ENCODE assay signal across 17 cellular contexts in the genomic region with DNA sequence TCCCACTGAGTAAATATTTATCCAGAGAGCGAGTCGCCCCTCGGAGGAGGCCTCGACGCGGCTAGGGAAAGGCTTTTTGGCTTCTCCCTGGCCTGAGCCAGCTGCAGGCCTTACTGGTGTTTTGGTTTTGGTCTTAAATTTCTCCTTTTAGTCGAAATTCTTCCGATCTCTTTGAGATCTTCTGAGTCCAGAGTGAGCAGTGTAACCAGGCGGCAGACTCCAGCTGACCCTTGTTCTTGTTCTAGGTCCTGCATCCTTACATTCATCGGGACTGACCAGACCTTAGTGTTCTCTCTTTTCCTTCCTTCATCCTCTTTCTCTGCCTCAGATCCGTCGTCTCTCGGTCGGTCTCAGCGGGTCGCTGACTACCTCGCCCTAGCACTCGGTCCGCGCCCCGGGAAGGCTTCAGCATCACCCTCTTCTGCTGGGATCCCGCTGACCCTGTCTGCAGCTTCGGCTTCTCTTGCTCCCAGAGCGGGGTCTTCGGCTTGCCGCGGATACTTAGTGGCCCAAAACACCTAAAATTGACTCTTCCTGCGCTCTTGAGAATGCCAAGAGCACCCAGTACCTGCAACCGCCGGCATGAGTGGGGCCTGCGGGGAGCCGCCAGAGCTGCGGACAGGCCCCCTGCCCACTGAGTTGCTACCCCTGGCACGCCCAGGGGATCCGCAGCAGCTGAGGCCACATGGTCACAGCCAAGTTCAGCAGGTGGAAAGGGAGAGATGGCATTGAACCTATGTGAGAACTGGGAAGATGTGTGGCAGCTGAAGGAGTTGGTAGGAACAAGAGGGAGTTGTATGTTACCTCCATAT. TPM values are rescaled to one million over a fixed set of nuclear protein-coding genes. Genes with fewer than 3 reads are reported as not detected.
A peak's percentile ranks its signal among the peaks of the same experiment; 100 is the strongest.
DNase-seq lines count a peak whose midpoint lies in the region; ATAC-seq and TF ChIP-seq lines count a peak whose summit lies in the region.
"Had no signal": no experiment of that assay in that cellular context is flagged by ENCODE, and none has a peak within 500 bp of the region (broad histone marks: within the 10 kb centered on the region; RNA-seq: fewer than 3 reads in every experiment).

No MANE protein-coding gene starts in this region.

- TF ChIP-seq POLR2A in lower leg skin (IDR thresholded peaks at IDR 0.05): no peak

- H3K36me3 ChIP-seq in endodermal cell (ENCODE audit: control insufficient read depth, insufficient read depth, low read length) (no peaks in the 10 kb centered on the region), osteoblast (ENCODE audit: insufficient read depth, low read length) (no peaks in the 10 kb centered on the region)
- H3K36me3 ChIP-seq: gastrocnemius medialis had no signal

- H3K4me1 ChIP-seq in endodermal cell (ENCODE audit: control insufficient read depth, insufficient read depth, low read length) (peaks cover 14% of the 10 kb centered on the region), osteoblast (ENCODE audit: insufficient read depth, low read length) (peaks cover 12% of the 10 kb centered on the region)

- no peaks in the 10 kb centered on the region for H3K79me2 ChIP-seq in osteoblast (ENCODE audit: insufficient read depth, low read length)

- peak overlapping the region; percentile 51 for H3K27ac Mint-ChIP-seq in activated CD4-positive, alpha-beta T cell treated with anti-CD3 and anti-CD28 coated beads, Interleukin-2, amount 10 ng/mL, durations not matched to agents 24 days and 14 days
- no peak overlapping the region for H3K27ac Mint-ChIP-seq in endodermal cell
- H3K27ac Mint-ChIP-seq: H9 had no signal

- H3K9me3 Mint-ChIP-seq in activated CD4-positive, alpha-beta T cell treated with anti-CD3 and anti-CD28 coated beads, Interleukin-2, amount 10 ng/mL, durations not matched to agents 24 days and 14 days: peaks cover 13% of the 10 kb centered on the region
- H3K9me3 Mint-ChIP-seq in endodermal cell: no peaks in the 10 kb centered on the region

- no peak for ATAC-seq in GM19023 (IDR thresholded peaks at IDR 0.05; ENCODE audit: unreplicated experiment)
- ATAC-seq: gastrocnemius medialis, sciatic nerve had no signal

- no peak for DNase-seq in activated CD4-positive, alpha-beta T cell treated with anti-CD3 and anti-CD28 coated beads, Interleukin-2, amount 10 ng/mL, durations not matched to agents 24 days and 14 days
- DNase-seq in activated CD4-positive, alpha-beta T cell treated with anti-CD3 and anti-CD28 coated beads, Interleukin-2, amount 50 U/mL, for 1 hour: no peak
- peak; percentile 16 for DNase-seq in GM13976 (ENCODE audit: low spot score)
- DNase-seq in endodermal cell: peak; percentile 55
- DNase-seq in osteoblast (ENCODE audit: insufficient read length, low spot score, missing footprints): peak; percentile 66
- DNase-seq in lower leg skin (ENCODE audit: low spot score in 2 of 2): no peak
- DNase-seq in GM03348 (ENCODE audit: low spot score): no peak
- DNase-seq: activated CD8-positive, alpha-beta memory T cell treated with anti-CD3 and anti-CD28 coated beads, Interleukin-2, amount 50 U/mL, for 48 hours; gastrocnemius medialis; stimulated activated CD4-positive, alpha-beta T cell treated with anti-CD3 and anti-CD28 coated beads, Interleukin-1b, Interleukin-23, amount 100 ng/mL, for 48 hours had no signal

- no peak overlapping the region for H3K4me2 ChIP-seq in osteoblast (ENCODE audit: insufficient read depth, low read length)

- H3K27ac ChIP-seq in endodermal cell (ENCODE audit: low read depth, low read length): no peak overlapping the region
- no peak overlapping the region for H3K27ac ChIP-seq in osteoblast (ENCODE audit: low read depth, low read length)
- H3K27ac ChIP-seq: gastrocnemius medialis, VCaP had no signal

- in situ Hi-C loops in GM13976 (cut with MboI; ENCODE audit: low sequenced_read_pairs, unreplicated experiment): loop anchor here (10.0 kb wide), 1 partner anchor 134 kb away; the partner anchor contains the start of gene NKX2-1

- no peak for TF ChIP-seq CTCF in GM13976 (IDR thresholded peaks at IDR 0.05; ENCODE audit: borderline replicate concordance, control extremely low read depth, extremely low read depth, insufficient read depth, missing control alignments)
- no peak for TF ChIP-seq CTCF in endodermal cell (conservative IDR thresholded peaks at IDR 0.05)
- TF ChIP-seq CTCF in osteoblast (IDR thresholded peaks at IDR 0.05; ENCODE audit: extremely low read depth, low read depth, low read length): no peak
- no peak for TF ChIP-seq CTCF in lower leg skin (IDR thresholded peaks at IDR 0.05)

- no peaks in the 10 kb centered on the region for H4K20me1 ChIP-seq in osteoblast (ENCODE audit: insufficient read depth, low read length)

- no peak overlapping the region for H3K4me3 Mint-ChIP-seq in activated CD4-positive, alpha-beta T cell treated with anti-CD3 and anti-CD28 coated beads, Interleukin-2, amount 10 ng/mL, durations not matched to agents 24 days and 14 days
- peak overlapping the region; percentile 6 for H3K4me3 Mint-ChIP-seq in endodermal cell
- H3K4me3 Mint-ChIP-seq: central memory CD8-positive, alpha-beta T cell had no signal

- peaks cover 15% of the 10 kb centered on the region for H3K4me1 Mint-ChIP-seq in activated CD4-positive, alpha-beta T cell treated with anti-CD3 and anti-CD28 coated beads, Interleukin-2, amount 10 ng/mL, durations not matched to agents 24 days and 14 days
- H3K4me1 Mint-ChIP-seq in endodermal cell: peaks cover 38% of the 10 kb centered on the region

- intact Hi-C loops in activated CD4-positive, alpha-beta T cell treated with anti-CD3 and anti-CD28 coated beads, Interleukin-2, amount 10 ng/mL, durations not matched to agents 24 days and 14 days (cut with micrococcal nuclease): loop anchor here (5.0 kb wide), 2 partner anchors 152 to 1553 kb away; no protein-coding TSS in a partner anchor
- intact Hi-C loops in lower leg skin (cut with DNase I; ENCODE audit: low total_unique reads): no loop called here

- H3K27me3 ChIP-seq in endodermal cell (ENCODE audit: control insufficient read depth, insufficient read depth, low read length, poor library complexity, severe bottlenecking): peaks cover 100% of the 10 kb centered on the region
- peaks cover 92% of the 10 kb centered on the region for H3K27me3 ChIP-seq in osteoblast (ENCODE audit: insufficient read depth, low read length)

- 3 to 5% methylated on average over 17 to 35 of the region's 35 CpGs for WGBS in endodermal cell (ENCODE audit: insufficient coverage in 1 of 2, insufficient read length in 1 of 2), 2 experiments
- WGBS in lower leg skin, 2 donors: 49 to 54% methylated on average over 31 to 35 of the region's 35 CpGs

- H3K9me3 ChIP-seq in endodermal cell (ENCODE audit: control insufficient read depth, low read length) (no peaks in the 10 kb centered on the region), osteoblast (ENCODE audit: low read depth, low read length) (no peaks in the 10 kb centered on the region)
- H3K9me3 ChIP-seq: gastrocnemius medialis had no signal

- H3K27me3 Mint-ChIP-seq in activated CD4-positive, alpha-beta T cell treated with anti-CD3 and anti-CD28 coated beads, Interleukin-2, amount 10 ng/mL, durations not matched to agents 24 days and 14 days: peaks cover 95% of the 10 kb centered on the region
- H3K27me3 Mint-ChIP-seq in endodermal cell (ENCODE audit: insufficient read depth): peaks cover 100% of the 10 kb centered on the region

- peaks cover 8% of the 10 kb centered on the region for H3K36me3 Mint-ChIP-seq in activated CD4-positive, alpha-beta T cell treated with anti-CD3 and anti-CD28 coated beads, Interleukin-2, amount 10 ng/mL, durations not matched to agents 24 days and 14 days (ENCODE audit: low read depth)
- no peaks in the 10 kb centered on the region for H3K36me3 Mint-ChIP-seq in endodermal cell (ENCODE audit: low read depth)

- no peak overlapping the region for H2AFZ ChIP-seq in osteoblast (ENCODE audit: low read length)

- H3K4me3 ChIP-seq in endodermal cell (ENCODE audit: low read length) (peak overlapping the region; percentile 55), osteoblast (ENCODE audit: insufficient read depth, low read length) (no peak overlapping the region), lower leg skin (ENCODE audit: low read depth, poor library complexity, severe bottlenecking) (no peak overlapping the region)
- H3K4me3 ChIP-seq: lung had no signal

- H3K9ac ChIP-seq in endodermal cell (ENCODE audit: extremely low read depth, low read length, poor library complexity, severe bottlenecking): no peak overlapping the region

RNA-seq across cellular contexts. Expression of gene PAX9, which starts 2.4 kb away (rescaled TPM):
- total RNA-seq in activated CD4-positive, alpha-beta T cell treated with anti-CD3 and anti-CD28 coated beads, Interleukin-2, amount 10 ng/mL, durations not matched to agents 24 days and 14 days: not detected in 2 replicates
- total RNA-seq in endodermal cell (under 1 TPM; 0.22 to 0.35 TPM), osteoblast (under 0.01 TPM in 1 of 2 replicates, not detected in the other), lower leg skin (1 to 10 TPM in 2 of 4 donors, under 1 TPM in 2; 0.11 to 1.2 (median 0.64) TPM)
- 0.28 TPM for polyA plus RNA-seq in endodermal cell (2013, experiment 1 of 2)
- polyA plus RNA-seq in endodermal cell (2013, experiment 2 of 2): 0.33 TPM
- total RNA-seq: gastrocnemius medialis, H9, RPMI7951 had no signal

Comparison
In these comparisons a context has a peak if more than half of its experiments do, and no peak if none do; other contexts are left out.
1. DNase-seq: peak in GM13976 (single experiment), endodermal cell (single experiment) and osteoblast (single experiment); none in activated CD4-positive, alpha-beta T cell treated with anti-CD3 and anti-CD28 coated beads, Interleukin-2, amount 10 ng/mL, durations not matched to agents 24 days and 14 days (single experiment), activated CD4-positive, alpha-beta T cell treated with anti-CD3 and anti-CD28 coated beads, Interleukin-2, amount 50 U/mL, for 1 hour (single experiment), lower leg skin (0 of 2) and GM03348 (single experiment).